In the genomic region with DNA sequence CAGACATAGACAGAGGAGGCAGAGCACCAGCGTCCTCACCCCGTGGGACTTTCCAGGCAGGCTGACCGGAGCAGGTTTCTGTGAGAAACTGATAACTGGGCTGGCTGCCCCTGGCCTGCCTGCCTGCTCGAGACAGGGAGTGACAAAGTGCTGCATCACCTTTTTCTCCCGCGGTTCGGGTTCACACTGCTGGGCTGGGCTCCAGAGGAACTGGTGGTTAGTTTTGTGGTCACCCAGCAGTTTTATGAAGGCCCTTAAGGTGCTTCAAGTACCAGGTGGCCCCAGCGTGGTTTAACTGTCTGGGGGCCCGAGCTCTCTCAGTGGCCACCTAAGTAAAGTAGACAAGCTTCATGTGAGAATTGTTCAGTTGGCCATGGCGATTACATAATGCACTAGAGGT, we compare ENCODE assay signal across 8 cellular contexts.
DNase-seq lines count a peak whose midpoint lies in the region; ATAC-seq, FAIRE-seq and TF ChIP-seq lines count a peak whose summit lies in the region.

No MANE protein-coding gene starts in this region.

- no peaks in the 10 kb centered on the region for H3K36me3 ChIP-seq in KMS-11 (ENCODE audit: insufficient read depth)

- no peak for TF ChIP-seq CTCF in KMS-11 (conservative IDR thresholded peaks at IDR 0.05; ENCODE audit: low read depth, low read length)

- H3K4me3 ChIP-seq in KMS-11 (IDR thresholded peaks at IDR 0.05; ENCODE audit: insufficient read depth, low read depth, low read length), result no peak overlapping the region

- H3K27me3 ChIP-seq in KMS-11 (ENCODE audit: insufficient read depth, low read depth), result no peaks in the 10 kb centered on the region

- peak overlapping the region; percentile 63 for H3K9ac ChIP-seq in KMS-11

- H3K27ac ChIP-seq in KMS-11, result peak overlapping the region; percentile 92

- H3K27me3 Mint-ChIP-seq in naive thymus-derived CD8-positive, alpha-beta T cell, result no peaks in the 10 kb centered on the region

- H3K79me2 ChIP-seq in KMS-11 (ENCODE audit: insufficient read depth, low read depth), result no peaks in the 10 kb centered on the region

- POLR2A ChIA-PET in naive thymus-derived CD8-positive, alpha-beta T cell (lab: Charles Lee), result interaction anchor here (0.8 to 23.8 kb wide), 8 partner anchors 9 to 1069 kb away, joined by 3 to 343 read pairs (median 10); partner anchors contain the start of gene BCL11B

- no peaks in the 10 kb centered on the region for H3K36me3 Mint-ChIP-seq in naive thymus-derived CD8-positive, alpha-beta T cell

- FAIRE-seq in GM12892 (lab: Jason Lieb, UNC), result peak; percentile 82

- H3K4me1 Mint-ChIP-seq in naive thymus-derived CD8-positive, alpha-beta T cell, result peaks cover 57 to 99% (median 89%) of the 10 kb centered on the region in 4 donors

- ATAC-seq in naive thymus-derived CD8-positive, alpha-beta T cell, result peak; percentile 42 to 62
- ATAC-seq in GM18873 (IDR thresholded peaks at IDR 0.05; ENCODE audit: low FRiP score, unreplicated experiment), result no peak
- ATAC-seq in GM21825 (IDR thresholded peaks at IDR 0.05; ENCODE audit: unreplicated experiment), result no peak
- no peak for ATAC-seq in HG03196 (IDR thresholded peaks at IDR 0.05; ENCODE audit: unreplicated experiment)

- H3K27ac Mint-ChIP-seq in naive thymus-derived CD8-positive, alpha-beta T cell, result peak overlapping the region; percentile 70 to 100 (median 96)

- TF ChIP-seq POLR2A in GM12892 (IDR thresholded peaks at IDR 0.05; ENCODE audit: low read depth, low read length), result no peak

- H3K4me1 ChIP-seq in KMS-11 (ENCODE audit: low read depth, poor library complexity, severe bottlenecking), result peaks cover 87% of the 10 kb centered on the region

- no peaks in the 10 kb centered on the region for H3K9me3 Mint-ChIP-seq in naive thymus-derived CD8-positive, alpha-beta T cell

- DNase-seq in GM12892 (ENCODE audit: insufficient read length) (no peak), AG20443 (ENCODE audit: low spot score) (no peak)
- DNase-seq in activated T-cell treated with anti-CD3 and anti-CD28 coated beads, Interleukin-2, amount 50 U/mL, for 48 hours, result peak; percentile 70 to 72
- peak in 3 of 10 donors; percentile 31 to 45 (median 42) for DNase-seq in naive thymus-derived CD8-positive, alpha-beta T cell

- no peaks in the 10 kb centered on the region for H4K20me1 ChIP-seq in KMS-11 (ENCODE audit: insufficient read depth)

- peak overlapping the region; percentile 20 to 87 (median 70) for H3K4me3 Mint-ChIP-seq in naive thymus-derived CD8-positive, alpha-beta T cell

- H3K4me2 ChIP-seq in KMS-11, result peak overlapping the region; percentile 69

- 0 out of 2 replicates have a peak overlapping the region, but pooled peaks have one; percentile 5 for H2AFZ ChIP-seq in KMS-11 (ENCODE audit: low read depth)

Comparison
In these comparisons a context has a peak if more than half of its experiments do, and no peak if none do; other contexts are left out.
1. DNase-seq: peak in activated T-cell treated with anti-CD3 and anti-CD28 coated beads, Interleukin-2, amount 50 U/mL, for 48 hours (2 of 2); none in GM12892 (single experiment) and AG20443 (single experiment).
2. ATAC-seq: peak in naive thymus-derived CD8-positive, alpha-beta T cell (2 of 2); none in GM18873 (single experiment), GM21825 (single experiment) and HG03196 (single experiment).